Comparison of ENCODE assay signal across 1 cellular context in the genomic region with DNA sequence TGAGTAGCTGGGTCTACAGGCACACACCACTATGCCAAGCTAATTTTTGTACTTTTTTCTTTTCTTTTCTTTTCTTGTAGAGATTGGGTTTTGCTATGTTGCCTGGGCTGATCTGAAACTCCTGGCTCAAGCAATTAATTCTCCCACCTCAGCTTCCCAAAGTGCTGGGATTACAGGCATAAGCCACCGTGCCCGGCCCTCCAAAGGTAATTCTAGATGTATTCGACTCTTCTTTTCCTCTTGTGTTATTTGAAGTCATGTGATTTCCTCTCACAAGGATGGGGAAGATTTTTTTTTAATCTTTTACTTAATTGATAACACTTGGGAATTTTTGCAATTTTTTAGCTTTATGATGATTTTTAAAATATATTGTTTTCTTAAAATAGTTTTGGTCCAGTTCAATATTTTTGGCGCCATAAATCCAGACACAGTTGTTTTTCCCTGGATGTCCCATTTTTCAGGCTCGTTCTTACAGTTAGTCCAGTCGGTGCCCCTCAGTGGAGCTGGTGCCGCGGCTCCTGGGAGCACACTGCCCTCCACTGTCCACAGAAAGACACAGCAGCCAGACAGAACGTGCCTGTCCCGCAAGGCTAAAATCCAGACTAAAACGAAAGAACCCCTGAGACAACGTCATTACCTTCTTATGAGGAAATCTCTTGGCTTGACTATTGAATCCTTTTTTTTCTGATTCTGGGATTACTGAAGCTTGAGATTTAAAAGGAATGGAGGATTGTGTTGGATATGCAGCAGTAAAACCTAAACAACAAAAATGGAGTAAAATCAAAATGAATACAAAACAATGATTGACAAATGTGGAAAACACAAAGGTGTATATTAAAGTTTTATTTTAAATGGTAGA.
TF ChIP-seq lines count a peak whose summit lies in the region.

No MANE protein-coding gene starts in this region.

TF ChIP-seq in HepG2, 621 proteins besides CTCF, POLR2A, EP300 and RAD21 (continued from another document):
- no peak for TF ChIP-seq ZNF850 (CRISPR knock-in tag; conservative IDR thresholded peaks at IDR 0.05)
- TF ChIP-seq KDM2A (CRISPR knock-in tag; IDR thresholded peaks at IDR 0.05; ENCODE audit: borderline replicate concordance, low read depth), result peak; percentile 50; the same call in 1 of the 2 replicates
- TF ChIP-seq IRX3 (CRISPR knock-in tag; IDR thresholded peaks at IDR 0.05; ENCODE audit: borderline replicate concordance, low read depth), result 0 out of 2 replicates have a peak, but pooled peaks have one; percentile 17
- TF ChIP-seq, protein P1, sequence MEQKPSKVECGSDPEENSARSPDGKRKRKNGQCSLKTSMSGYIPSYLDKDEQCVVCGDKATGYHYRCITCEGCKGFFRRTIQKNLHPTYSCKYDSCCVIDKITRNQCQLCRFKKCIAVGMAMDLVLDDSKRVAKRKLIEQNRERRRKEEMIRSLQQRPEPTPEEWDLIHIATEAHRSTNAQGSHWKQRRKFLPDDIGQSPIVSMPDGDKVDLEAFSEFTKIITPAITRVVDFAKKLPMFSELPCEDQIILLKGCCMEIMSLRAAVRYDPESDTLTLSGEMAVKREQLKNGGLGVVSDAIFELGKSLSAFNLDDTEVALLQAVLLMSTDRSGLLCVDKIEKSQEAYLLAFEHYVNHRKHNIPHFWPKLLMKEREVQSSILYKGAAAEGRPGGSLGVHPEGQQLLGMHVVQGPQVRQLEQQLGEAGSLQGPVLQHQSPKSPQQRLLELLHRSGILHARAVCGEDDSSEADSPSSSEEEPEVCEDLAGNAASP (CRISPR knock-in tag; IDR thresholded peaks at IDR 0.05; ENCODE audit: borderline replicate concordance), result 0 out of 2 replicates have a peak, but pooled peaks have one; percentile 39
- TF ChIP-seq, protein P2, sequence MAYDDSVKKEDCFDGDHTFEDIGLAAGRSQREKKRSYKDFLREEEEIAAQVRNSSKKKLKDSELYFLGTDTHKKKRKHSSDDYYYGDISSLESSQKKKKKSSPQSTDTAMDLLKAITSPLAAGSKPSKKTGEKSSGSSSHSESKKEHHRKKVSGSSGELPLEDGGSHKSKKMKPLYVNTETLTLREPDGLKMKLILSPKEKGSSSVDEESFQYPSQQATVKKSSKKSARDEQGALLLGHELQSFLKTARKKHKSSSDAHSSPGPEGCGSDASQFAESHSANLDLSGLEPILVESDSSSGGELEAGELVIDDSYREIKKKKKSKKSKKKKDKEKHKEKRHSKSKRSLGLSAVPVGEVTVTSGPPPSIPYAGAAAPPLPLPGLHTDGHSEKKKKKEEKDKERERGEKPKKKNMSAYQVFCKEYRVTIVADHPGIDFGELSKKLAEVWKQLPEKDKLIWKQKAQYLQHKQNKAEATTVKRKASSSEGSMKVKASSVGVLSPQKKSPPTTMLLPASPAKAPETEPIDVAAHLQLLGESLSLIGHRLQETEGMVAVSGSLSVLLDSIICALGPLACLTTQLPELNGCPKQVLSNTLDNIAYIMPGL (CRISPR knock-in tag; IDR thresholded peaks at IDR 0.05; ENCODE audit: borderline replicate concordance in 1 of 2, low read depth in 1 of 2), result peak; percentile 34; a peak in 1 of 4 replicates
- TF ChIP-seq SMC3 (IDR thresholded peaks at IDR 0.05; ENCODE audit: low read length), result peak; percentile 75
- 0 out of 2 replicates have a peak, but pooled peaks have one; percentile 26 for TF ChIP-seq BORCS8-MEF2B (CRISPR knock-in tag; IDR thresholded peaks at IDR 0.05)
- no peak for TF ChIP-seq MEF2D (CRISPR knock-in tag; IDR thresholded peaks at IDR 0.05)
- TF ChIP-seq STAG1 (CRISPR knock-in tag; IDR thresholded peaks at IDR 0.05), result peak; percentile 95
- TF ChIP-seq DR1 (CRISPR knock-in tag; IDR thresholded peaks at IDR 0.05), result no peak
- TF ChIP-seq BHLHE40 (IDR thresholded peaks at IDR 0.05; ENCODE audit: low read length), result peak; percentile 49; the same call in 1 of the 2 replicates
- no peak for TF ChIP-seq SATB2 (CRISPR knock-in tag; IDR thresholded peaks at IDR 0.05)
- 0 out of 2 replicates have a peak, but pooled peaks have one; percentile 12 for TF ChIP-seq HOXA3 (CRISPR knock-in tag; IDR thresholded peaks at IDR 0.05)
- TF ChIP-seq, protein P3, sequence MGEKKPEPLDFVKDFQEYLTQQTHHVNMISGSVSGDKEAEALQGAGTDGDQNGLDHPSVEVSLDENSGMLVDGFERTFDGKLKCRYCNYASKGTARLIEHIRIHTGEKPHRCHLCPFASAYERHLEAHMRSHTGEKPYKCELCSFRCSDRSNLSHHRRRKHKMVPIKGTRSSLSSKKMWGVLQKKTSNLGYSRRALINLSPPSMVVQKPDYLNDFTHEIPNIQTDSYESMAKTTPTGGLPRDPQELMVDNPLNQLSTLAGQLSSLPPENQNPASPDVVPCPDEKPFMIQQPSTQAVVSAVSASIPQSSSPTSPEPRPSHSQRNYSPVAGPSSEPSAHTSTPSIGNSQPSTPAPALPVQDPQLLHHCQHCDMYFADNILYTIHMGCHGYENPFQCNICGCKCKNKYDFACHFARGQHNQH (CRISPR knock-in tag; IDR thresholded peaks at IDR 0.05), result 0 out of 2 replicates have a peak, but pooled peaks have one; percentile 36
TF ChIP-seq in HepG2: peak in this region for 15.
